Comparison of ENCODE assay signal across 11 cellular contexts in the genomic region with DNA sequence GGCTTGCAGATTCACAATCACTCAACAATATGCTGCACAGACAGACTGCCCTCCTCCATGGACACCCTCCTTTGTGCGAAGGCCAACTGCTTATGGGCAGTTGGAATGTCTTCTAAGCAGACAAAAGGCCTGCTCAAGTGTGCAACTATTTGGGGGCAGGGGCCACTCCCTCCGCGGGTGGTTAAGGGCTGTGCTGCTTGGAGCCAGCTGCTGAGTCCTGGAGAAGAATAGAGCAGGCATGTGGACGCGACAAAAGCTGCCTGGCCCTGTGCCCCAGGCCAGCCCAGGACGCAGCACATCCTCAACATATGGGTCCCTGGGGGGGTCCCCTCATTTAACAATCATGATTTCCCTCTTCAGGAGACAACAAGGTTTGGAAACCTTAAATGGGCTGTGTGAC.
"Had no signal": no experiment of that assay in that cellular context is flagged by ENCODE, and none has a peak within 500 bp of the region (broad histone marks: within the 10 kb centered on the region; RNA-seq: fewer than 3 reads in every experiment).

No MANE protein-coding gene starts in this region.

- ATAC-seq: activated naive CD4-positive, alpha-beta T cell treated with anti-CD3 and anti-CD28 coated beads, Interleukin-2, amount 50 U/mL, for 72 hours; activated T-cell treated with anti-CD3 and anti-CD28 coated beads, Interleukin-2, amount 50 U/mL, for 4 hours; foreskin keratinocyte; left lobe of liver had no signal

- DNase-seq: activated CD4-positive, alpha-beta T cell treated with anti-CD3 and anti-CD28 coated beads, Interleukin-2, amount 50 U/mL, for 4 hours; activated effector memory CD4-positive, alpha-beta T cell treated with anti-CD3 and anti-CD28 coated beads, Interleukin-2, amount 50 U/mL, for 16 hours; activated T-cell treated with anti-CD3 and anti-CD28 coated beads, Interleukin-2, amount 50 U/mL, for 4 hours; foreskin keratinocyte; head of caudate nucleus; mammary epithelial cell; small intestine had no signal

- H3K9me3 ChIP-seq: breast epithelium had no signal

- H3K4me3 Mint-ChIP-seq: activated T-cell treated with anti-CD3 and anti-CD28 coated beads, Interleukin-2, amount 50 U/mL, for 4 hours; T-helper 2 cell treated with Interferon-gamma antibody and Interleukin-4, amounts not matched to agents 5 μg/mL and 100 μg/mL, for 36 hours had no signal

- H3K27ac Mint-ChIP-seq: activated naive CD4-positive, alpha-beta T cell treated with anti-CD3 and anti-CD28 coated beads, Interleukin-2, amount 50 U/mL, for 72 hours; T-helper 2 cell treated with Interferon-gamma antibody and Interleukin-4, amounts not matched to agents 5 μg/mL and 100 μg/mL, for 36 hours had no signal

- H3K9me3 Mint-ChIP-seq: activated naive CD4-positive, alpha-beta T cell treated with anti-CD3 and anti-CD28 coated beads, Interleukin-2, amount 50 U/mL, for 72 hours; activated T-cell treated with anti-CD3 and anti-CD28 coated beads, Interleukin-2, amount 50 U/mL, for 4 hours; T-helper 2 cell treated with Interferon-gamma antibody and Interleukin-4, amounts not matched to agents 5 μg/mL and 100 μg/mL, for 36 hours had no signal
